9 cellular contexts compared by ENCODE assay signal in the genomic region with DNA sequence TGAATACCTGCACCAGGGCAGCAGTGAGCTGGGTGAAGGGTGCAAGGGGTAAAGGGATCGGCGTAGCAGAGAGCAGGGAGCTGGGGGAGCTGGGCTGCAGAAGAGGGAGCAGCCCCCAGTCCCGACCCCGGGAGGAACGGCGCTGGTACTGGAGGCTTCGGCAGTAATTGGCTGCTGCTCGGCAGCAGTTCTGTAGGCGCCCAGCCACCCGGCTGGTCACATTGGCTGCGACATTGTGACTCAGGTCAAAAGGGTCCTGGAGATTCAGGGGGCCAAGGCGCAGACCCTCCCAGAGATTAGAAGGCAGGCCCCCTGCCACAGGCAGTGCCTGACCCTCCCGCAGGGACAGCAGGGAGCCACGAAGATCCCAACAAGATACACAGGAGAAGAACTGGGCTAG. TPM values are rescaled to one million over a fixed set of nuclear protein-coding genes. Genes with fewer than 3 reads are reported as not detected.
DNase-seq lines count a peak whose midpoint lies in the region; ATAC-seq and TF ChIP-seq lines count a peak whose summit lies in the region.
"Had no signal": no experiment of that assay in that cellular context is flagged by ENCODE, and none has a peak within 500 bp of the region (broad histone marks: within the 10 kb centered on the region; RNA-seq: fewer than 3 reads in every experiment).

No MANE protein-coding gene starts in this region.

- ATAC-seq in HG03108 (IDR thresholded peaks at IDR 0.05; ENCODE audit: unreplicated experiment) (no peak), GM18498 (IDR thresholded peaks at IDR 0.05; ENCODE audit: unreplicated experiment) (no peak)
- ATAC-seq: esophagus mucosa had no signal

- H3K9me3 ChIP-seq in liver (ENCODE audit: control insufficient read depth in 4 of 4, low read length in 3 of 4) (no peaks in the 10 kb centered on the region), subcutaneous abdominal adipose tissue (ENCODE audit: control insufficient read depth in 5 of 5, low read length in 5 of 5) (no peaks in the 10 kb centered on the region)

- intact Hi-C loops in activated CD4-positive, alpha-beta T cell treated with anti-CD3 and anti-CD28 coated beads, Interleukin-2, amount 10 ng/mL, durations not matched to agents 24 days and 14 days (cut with micrococcal nuclease), result no loop called here

- H3K4me3 ChIP-seq in liver (ENCODE audit: low read depth in 1 of 3, low read length in 3 of 3) (no peak overlapping the region), subcutaneous abdominal adipose tissue (ENCODE audit: low read depth in 1 of 5, low read length in 5 of 5) (peak overlapping the region in 4 of 5 donors; percentile 68 to 96 (median 90))

- no peak for TF ChIP-seq RAD21 in liver (IDR thresholded peaks at IDR 0.05)

- H3K4me3 Mint-ChIP-seq in activated CD4-positive, alpha-beta T cell treated with anti-CD3 and anti-CD28 coated beads, Interleukin-2, amount 10 ng/mL, durations not matched to agents 24 days and 14 days, result peak overlapping the region; percentile 96
- peak overlapping the region; percentile 89 for H3K4me3 Mint-ChIP-seq in activated naive CD8-positive, alpha-beta T cell treated with anti-CD3 and anti-CD28 coated beads for 36 hours

- H3K27ac Mint-ChIP-seq in activated CD4-positive, alpha-beta T cell treated with anti-CD3 and anti-CD28 coated beads, Interleukin-2, amount 10 ng/mL, durations not matched to agents 24 days and 14 days, result peak overlapping the region; percentile 42
- H3K27ac Mint-ChIP-seq in activated naive CD8-positive, alpha-beta T cell treated with anti-CD3 and anti-CD28 coated beads for 36 hours, result no peak overlapping the region

- H3K27me3 Mint-ChIP-seq in activated CD4-positive, alpha-beta T cell treated with anti-CD3 and anti-CD28 coated beads, Interleukin-2, amount 10 ng/mL, durations not matched to agents 24 days and 14 days, result no peaks in the 10 kb centered on the region
- H3K27me3 Mint-ChIP-seq in activated naive CD8-positive, alpha-beta T cell treated with anti-CD3 and anti-CD28 coated beads for 36 hours, result no peaks in the 10 kb centered on the region

- peak; percentile 56 for DNase-seq in activated CD4-positive, alpha-beta T cell treated with anti-CD3 and anti-CD28 coated beads, Interleukin-2, amount 10 ng/mL, durations not matched to agents 24 days and 14 days
- DNase-seq in activated CD4-positive, alpha-beta T cell treated with anti-CD3 and anti-CD28 coated beads for 1 hour, result no peak
- DNase-seq in activated naive CD8-positive, alpha-beta T cell treated with anti-CD3 and anti-CD28 coated beads for 36 hours, result no peak
- DNase-seq in activated CD4-positive, CD25-positive, alpha-beta regulatory T cell (lab: John Stamatoyannopoulos, UW), result no peak

- H3K36me3 ChIP-seq in liver (ENCODE audit: control insufficient read depth in 4 of 4, insufficient read depth in 3 of 4, low read depth in 1 of 4, low read length in 3 of 4) (peaks cover 4 to 38% (median 24%) of the 10 kb centered on the region in 4 donors), subcutaneous abdominal adipose tissue (ENCODE audit: control insufficient read depth in 5 of 5, insufficient read depth in 5 of 5, low read length in 5 of 5) (peaks cover 4 to 45% (median 31%) of the 10 kb centered on the region in 5 donors)

- peaks cover 61% of the 10 kb centered on the region for H3K36me3 Mint-ChIP-seq in activated CD4-positive, alpha-beta T cell treated with anti-CD3 and anti-CD28 coated beads, Interleukin-2, amount 10 ng/mL, durations not matched to agents 24 days and 14 days (ENCODE audit: low read depth)
- peaks cover 44% of the 10 kb centered on the region for H3K36me3 Mint-ChIP-seq in activated naive CD8-positive, alpha-beta T cell treated with anti-CD3 and anti-CD28 coated beads for 36 hours

- no peaks in the 10 kb centered on the region for H3K9me3 Mint-ChIP-seq in activated CD4-positive, alpha-beta T cell treated with anti-CD3 and anti-CD28 coated beads, Interleukin-2, amount 10 ng/mL, durations not matched to agents 24 days and 14 days
- no peaks in the 10 kb centered on the region for H3K9me3 Mint-ChIP-seq in activated naive CD8-positive, alpha-beta T cell treated with anti-CD3 and anti-CD28 coated beads for 36 hours

- peaks cover 31% of the 10 kb centered on the region for H3K4me1 Mint-ChIP-seq in activated CD4-positive, alpha-beta T cell treated with anti-CD3 and anti-CD28 coated beads, Interleukin-2, amount 10 ng/mL, durations not matched to agents 24 days and 14 days
- peaks cover 28% of the 10 kb centered on the region for H3K4me1 Mint-ChIP-seq in activated naive CD8-positive, alpha-beta T cell treated with anti-CD3 and anti-CD28 coated beads for 36 hours

- H3K27me3 ChIP-seq in liver (ENCODE audit: control insufficient read depth in 4 of 4, insufficient read depth in 4 of 4, low read length in 3 of 4) (no peaks in the 10 kb centered on the region), subcutaneous abdominal adipose tissue (ENCODE audit: control insufficient read depth in 5 of 5, insufficient read depth in 4 of 5, low read length in 5 of 5) (no peaks in the 10 kb centered on the region)

- H3K27ac ChIP-seq in liver (ENCODE audit: low read depth in 1 of 2, low read length in 2 of 2) (peak overlapping the region; percentile 95 to 96), subcutaneous abdominal adipose tissue (ENCODE audit: low read depth, low read length) (peak overlapping the region; percentile 100)

- H3K9ac ChIP-seq in liver (ENCODE audit: low read depth in 1 of 2, low read length in 2 of 2) (no peak overlapping the region), subcutaneous abdominal adipose tissue (ENCODE audit: low read length in 5 of 5) (peak overlapping the region in 4 of 5 donors; percentile 79 to 96 (median 90))

- H3K4me1 ChIP-seq in liver (ENCODE audit: control insufficient read depth in 4 of 4, insufficient read depth in 4 of 4, low read length in 3 of 4), result peaks cover 6 to 33% (median 24%) of the 10 kb centered on the region in 4 donors
- H3K4me1 ChIP-seq in subcutaneous abdominal adipose tissue (ENCODE audit: control insufficient read depth in 5 of 5, insufficient read depth in 5 of 5, low read length in 5 of 5), result peaks cover 6 to 54% (median 49%) of the 10 kb centered on the region in 5 donors

- 78% methylated on average over 14 of the region's 14 CpGs for WGBS in liver

- no peak for TF ChIP-seq CTCF in liver (IDR thresholded peaks at IDR 0.05; ENCODE audit: low read depth, low read length, missing input control)

TF ChIP-seq in liver, 16 proteins besides CTCF, POLR2A, EP300 and RAD21 (continues in another document):
- TF ChIP-seq, protein P1, sequence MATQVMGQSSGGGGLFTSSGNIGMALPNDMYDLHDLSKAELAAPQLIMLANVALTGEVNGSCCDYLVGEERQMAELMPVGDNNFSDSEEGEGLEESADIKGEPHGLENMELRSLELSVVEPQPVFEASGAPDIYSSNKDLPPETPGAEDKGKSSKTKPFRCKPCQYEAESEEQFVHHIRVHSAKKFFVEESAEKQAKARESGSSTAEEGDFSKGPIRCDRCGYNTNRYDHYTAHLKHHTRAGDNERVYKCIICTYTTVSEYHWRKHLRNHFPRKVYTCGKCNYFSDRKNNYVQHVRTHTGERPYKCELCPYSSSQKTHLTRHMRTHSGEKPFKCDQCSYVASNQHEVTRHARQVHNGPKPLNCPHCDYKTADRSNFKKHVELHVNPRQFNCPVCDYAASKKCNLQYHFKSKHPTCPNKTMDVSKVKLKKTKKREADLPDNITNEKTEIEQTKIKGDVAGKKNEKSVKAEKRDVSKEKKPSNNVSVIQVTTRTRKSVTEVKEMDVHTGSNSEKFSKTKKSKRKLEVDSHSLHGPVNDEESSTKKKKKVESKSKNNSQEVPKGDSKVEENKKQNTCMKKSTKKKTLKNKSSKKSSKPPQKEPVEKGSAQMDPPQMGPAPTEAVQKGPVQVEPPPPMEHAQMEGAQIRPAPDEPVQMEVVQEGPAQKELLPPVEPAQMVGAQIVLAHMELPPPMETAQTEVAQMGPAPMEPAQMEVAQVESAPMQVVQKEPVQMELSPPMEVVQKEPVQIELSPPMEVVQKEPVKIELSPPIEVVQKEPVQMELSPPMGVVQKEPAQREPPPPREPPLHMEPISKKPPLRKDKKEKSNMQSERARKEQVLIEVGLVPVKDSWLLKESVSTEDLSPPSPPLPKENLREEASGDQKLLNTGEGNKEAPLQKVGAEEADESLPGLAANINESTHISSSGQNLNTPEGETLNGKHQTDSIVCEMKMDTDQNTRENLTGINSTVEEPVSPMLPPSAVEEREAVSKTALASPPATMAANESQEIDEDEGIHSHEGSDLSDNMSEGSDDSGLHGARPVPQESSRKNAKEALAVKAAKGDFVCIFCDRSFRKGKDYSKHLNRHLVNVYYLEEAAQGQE (IDR thresholded peaks at IDR 0.05), result no peak
- no peak for TF ChIP-seq RXRA (IDR thresholded peaks at IDR 0.05)
- TF ChIP-seq NR2F2 (IDR thresholded peaks at IDR 0.05), result no peak
- TF ChIP-seq SP1 (IDR thresholded peaks at IDR 0.05), result no peak

RNA-seq across cellular contexts. Expression of gene EEF1G, which starts 2.1 kb away (rescaled TPM):
- 1,271 and 1,309 TPM in 2 replicates for total RNA-seq in activated CD4-positive, alpha-beta T cell treated with anti-CD3 and anti-CD28 coated beads, Interleukin-2, amount 10 ng/mL, durations not matched to agents 24 days and 14 days
- 1,000 to 10,000 TPM; 1,924 to 1,929 TPM for total RNA-seq in activated naive CD8-positive, alpha-beta T cell treated with anti-CD3 and anti-CD28 coated beads for 36 hours
- 100 to 1,000 TPM; 373 to 640 TPM for total RNA-seq in liver
- polyA plus RNA-seq in liver, result 100 to 1,000 TPM; 251 to 566 TPM

RNA-seq across cellular contexts. Expression of gene TUT1, which starts 15.5 kb away (rescaled TPM):
- 45.3 and 50.9 TPM in 2 replicates for total RNA-seq in activated CD4-positive, alpha-beta T cell treated with anti-CD3 and anti-CD28 coated beads, Interleukin-2, amount 10 ng/mL, durations not matched to agents 24 days and 14 days
- 10 to 100 TPM; 29.1 to 32.2 TPM for total RNA-seq in activated naive CD8-positive, alpha-beta T cell treated with anti-CD3 and anti-CD28 coated beads for 36 hours
- 10 to 100 TPM in 1 of 2 donors, 1 to 10 TPM in 1; 5.6 to 12.1 TPM for total RNA-seq in liver
- polyA plus RNA-seq in liver, result 10 to 100 TPM; 15.2 to 15.8 TPM

RNA-seq across cellular contexts. Expression of gene MTA2, which starts 25.8 kb away (rescaled TPM):
- 219 and 220 TPM in 2 replicates for total RNA-seq in activated CD4-positive, alpha-beta T cell treated with anti-CD3 and anti-CD28 coated beads, Interleukin-2, amount 10 ng/mL, durations not matched to agents 24 days and 14 days
- 100 to 1,000 TPM; 196 to 200 TPM for total RNA-seq in activated naive CD8-positive, alpha-beta T cell treated with anti-CD3 and anti-CD28 coated beads for 36 hours
- 10 to 100 TPM; 43.1 to 55.3 TPM for total RNA-seq in liver
- 10 to 100 TPM in 1 of 2 donors, 1 to 10 TPM in 1; 4.4 to 21.4 TPM for polyA plus RNA-seq in liver

RNA-seq across cellular contexts. Expression of gene AHNAK, which starts 29.2 kb away (rescaled TPM):
- 88.8 and 91.5 TPM in 2 replicates for total RNA-seq in activated CD4-positive, alpha-beta T cell treated with anti-CD3 and anti-CD28 coated beads, Interleukin-2, amount 10 ng/mL, durations not matched to agents 24 days and 14 days
- 10 to 100 TPM; 12.3 to 12.5 TPM for total RNA-seq in activated naive CD8-positive, alpha-beta T cell treated with anti-CD3 and anti-CD28 coated beads for 36 hours
- 100 to 1,000 TPM in 1 of 2 donors, 10 to 100 TPM in 1; 53.6 to 110 TPM for total RNA-seq in liver
- 10 to 100 TPM; 22.6 to 22.7 TPM for polyA plus RNA-seq in liver

RNA-seq across cellular contexts. Expression of gene EML3, which starts 36.7 kb away (rescaled TPM):
- total RNA-seq in activated CD4-positive, alpha-beta T cell treated with anti-CD3 and anti-CD28 coated beads, Interleukin-2, amount 10 ng/mL, durations not matched to agents 24 days and 14 days, result 161 and 166 TPM in 2 replicates
- 100 to 1,000 TPM; 112 to 121 TPM for total RNA-seq in activated naive CD8-positive, alpha-beta T cell treated with anti-CD3 and anti-CD28 coated beads for 36 hours
- 10 to 100 TPM in 1 of 2 donors, 1 to 10 TPM in 1; 6.0 to 17.2 TPM for total RNA-seq in liver
- 10 to 100 TPM in 1 of 2 donors, 1 to 10 TPM in 1; 9.9 to 19.3 TPM for polyA plus RNA-seq in liver

Comparison
In these comparisons a context has a peak if more than half of its experiments do, and no peak if none do; other contexts are left out.
1. H3K4me3 ChIP-seq: peak in subcutaneous abdominal adipose tissue (4 of 5); none in liver (0 of 3).
2. H3K9ac ChIP-seq: peak in subcutaneous abdominal adipose tissue (4 of 5); none in liver (0 of 2).